20 cellular contexts compared by ENCODE assay signal in the genomic region with DNA sequence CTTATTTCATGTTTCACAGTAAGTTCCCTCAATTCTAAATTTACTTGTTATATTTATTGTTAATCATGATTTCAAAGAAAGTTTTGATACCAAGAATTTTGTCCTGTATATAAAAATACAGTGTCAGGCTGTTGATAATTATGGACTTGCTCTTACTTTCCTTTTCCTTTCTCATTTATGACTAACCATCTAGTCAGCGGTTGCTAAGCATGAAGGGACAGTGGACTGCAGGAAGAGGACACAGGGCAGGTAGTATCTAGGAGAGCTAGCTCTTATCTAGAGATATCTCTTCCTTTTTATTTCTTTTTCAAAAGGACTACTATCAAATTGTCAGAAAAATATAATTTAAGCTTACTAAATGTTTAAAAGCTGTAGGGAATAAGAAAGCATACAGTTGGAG. TPM values are rescaled to one million over a fixed set of nuclear protein-coding genes. Genes with fewer than 3 reads are reported as not detected.
DNase-seq lines count a peak whose midpoint lies in the region; ATAC-seq and TF ChIP-seq lines count a peak whose summit lies in the region.
"Had no signal": no experiment of that assay in that cellular context is flagged by ENCODE, and none has a peak within 500 bp of the region (broad histone marks: within the 10 kb centered on the region; RNA-seq: fewer than 3 reads in every experiment).

No MANE protein-coding gene starts in this region.

- no peaks in the 10 kb centered on the region for H3K4me1 Mint-ChIP-seq in Caco-2 (ENCODE audit: low read depth, unreplicated experiment)
- H3K4me1 Mint-ChIP-seq: activated CD4-positive, alpha-beta T cell treated with anti-CD3 and anti-CD28 coated beads, Interleukin-2, amount 10 ng/mL, durations not matched to agents 7 days and 5 days; activated naive CD8-positive, alpha-beta T cell treated with anti-CD3 and anti-CD28 coated beads for 36 hours had no signal

- no peaks in the 10 kb centered on the region for H3K36me3 ChIP-seq in Caco-2 (ENCODE audit: control insufficient read depth, insufficient read depth, low read length)
- H3K36me3 ChIP-seq: BE2C, ovary, thoracic aorta had no signal

- CTCF ChIA-PET in Caco-2 (lab: Charles Lee) = no interaction called here

- no peak for TF ChIP-seq CTCF in Caco-2 (IDR thresholded peaks at IDR 0.05; ENCODE audit: insufficient read depth in 1 of 2, low read depth in 1 of 2, low read length in 1 of 2, severe bottlenecking in 1 of 2, unreplicated experiment in 1 of 2)

- DNase-seq in M059J (ENCODE audit: low read depth) (peak; percentile 16), left lobe of liver (ENCODE audit: low spot score) (no peak), LoVo (ENCODE audit: low spot score) (no peak), Caco-2 (no peak), T-helper 9 cell (no peak)
- DNase-seq: activated CD4-positive, alpha-beta T cell treated with anti-CD3 and anti-CD28 coated beads, Interleukin-2, amount 10 ng/mL, durations not matched to agents 7 days and 5 days; activated naive CD8-positive, alpha-beta T cell treated with anti-CD3 and anti-CD28 coated beads for 36 hours; BE2C; DMS 273 treated with DMSO at 0.1 percent for 48 hours; effector memory CD8-positive, alpha-beta T cell; NCI-H1092 treated with DMSO at 0.1 percent for 48 hours; NCI-H2227 treated with DMSO at 0.1 percent for 48 hours; ovary; stimulated activated CD4-positive, alpha-beta T cell treated with anti-CD3 and anti-CD28 coated beads, Interleukin-4, amount 100 ng/mL, for 4 hours had no signal

- H3K9me3 ChIP-seq in Caco-2 = no peaks in the 10 kb centered on the region
- H3K9me3 ChIP-seq: BE2C, ovary, thoracic aorta had no signal

- intact Hi-C loops in Caco-2 (cut with micrococcal nuclease; ENCODE audit: unreplicated experiment) = no loop called here

- H3K9me3 Mint-ChIP-seq in Caco-2 (ENCODE audit: unreplicated experiment) = no peaks in the 10 kb centered on the region
- H3K9me3 Mint-ChIP-seq: activated CD4-positive, alpha-beta T cell treated with anti-CD3 and anti-CD28 coated beads, Interleukin-2, amount 10 ng/mL, durations not matched to agents 7 days and 5 days; activated naive CD8-positive, alpha-beta T cell treated with anti-CD3 and anti-CD28 coated beads for 36 hours had no signal

- POLR2A ChIA-PET in Caco-2 (lab: Charles Lee) = no interaction called here

- no TSS peak for BruUV-seq in Caco-2 (replicated peaks; lab: Mats Ljungman, UMichigan)

- H3K4me1 ChIP-seq in Caco-2 = no peaks in the 10 kb centered on the region
- H3K4me1 ChIP-seq: BE2C had no signal

- no peaks in the 10 kb centered on the region for H3K36me3 Mint-ChIP-seq in Caco-2 (ENCODE audit: insufficient read depth, unreplicated experiment)
- H3K36me3 Mint-ChIP-seq: activated naive CD8-positive, alpha-beta T cell treated with anti-CD3 and anti-CD28 coated beads for 36 hours had no signal

- no peak overlapping the region for H3K4me3 Mint-ChIP-seq in Caco-2 (ENCODE audit: unreplicated experiment)
- H3K4me3 Mint-ChIP-seq: activated CD4-positive, alpha-beta T cell treated with anti-CD3 and anti-CD28 coated beads, Interleukin-2, amount 10 ng/mL, durations not matched to agents 7 days and 5 days; activated naive CD8-positive, alpha-beta T cell treated with anti-CD3 and anti-CD28 coated beads for 36 hours; effector memory CD8-positive, alpha-beta T cell had no signal

- peaks cover 7% of the 10 kb centered on the region for H3K27me3 Mint-ChIP-seq in Caco-2 (ENCODE audit: insufficient read depth, unreplicated experiment)
- H3K27me3 Mint-ChIP-seq: activated CD4-positive, alpha-beta T cell treated with anti-CD3 and anti-CD28 coated beads, Interleukin-2, amount 10 ng/mL, durations not matched to agents 7 days and 5 days; activated naive CD8-positive, alpha-beta T cell treated with anti-CD3 and anti-CD28 coated beads for 36 hours; effector memory CD8-positive, alpha-beta T cell had no signal

- H3K4me3 ChIP-seq in Caco-2 (ENCODE audit: low read depth, low read length) = no peak overlapping the region
- H3K4me3 ChIP-seq: ovary, thoracic aorta had no signal

- H3K27ac Mint-ChIP-seq in Caco-2 (ENCODE audit: unreplicated experiment) = no peak overlapping the region
- H3K27ac Mint-ChIP-seq: activated CD4-positive, alpha-beta T cell treated with anti-CD3 and anti-CD28 coated beads, Interleukin-2, amount 10 ng/mL, durations not matched to agents 7 days and 5 days; activated naive CD8-positive, alpha-beta T cell treated with anti-CD3 and anti-CD28 coated beads for 36 hours; effector memory CD8-positive, alpha-beta T cell had no signal

- no peaks in the 10 kb centered on the region for H3K27me3 ChIP-seq in Caco-2 (replicated peaks; ENCODE audit: control insufficient read depth, insufficient read depth, low read length)
- H3K27me3 ChIP-seq: BE2C, ovary had no signal

- ATAC-seq in GM18870 (IDR thresholded peaks at IDR 0.05; ENCODE audit: unreplicated experiment) = peak; percentile 52
- ATAC-seq in HG02623 (IDR thresholded peaks at IDR 0.05; ENCODE audit: unreplicated experiment) = peak; percentile 39
- peak; percentile 86 for ATAC-seq in left lobe of liver
- ATAC-seq: effector memory CD8-positive, alpha-beta T cell had no signal

RNA-seq across cellular contexts. Expression of gene OPRPN, which starts 1.6 kb away (rescaled TPM):
- not detected in 2 replicates for total RNA-seq in M059J (2014; rRNA removed; shearing (Covaris generic))
- total RNA-seq in left lobe of liver (0.40 TPM), Caco-2 (2022) (not detected in 2 replicates)
- total RNA-seq: activated CD4-positive, alpha-beta T cell treated with anti-CD3 and anti-CD28 coated beads, Interleukin-2, amount 10 ng/mL, durations not matched to agents 7 days and 5 days; activated naive CD8-positive, alpha-beta T cell treated with anti-CD3 and anti-CD28 coated beads for 36 hours; liver; ovary; SK-MEL-5; skeletal muscle tissue; thoracic aorta had no signal

RNA-seq across cellular contexts. Expression of gene SMR3B, which starts 16.4 kb away (rescaled TPM):
- total RNA-seq in M059J (2014; rRNA removed; shearing (Covaris generic)) = not detected in 2 replicates
- total RNA-seq in left lobe of liver = not detected
- not detected in 2 replicates for total RNA-seq in Caco-2 (2022)
- total RNA-seq: activated CD4-positive, alpha-beta T cell treated with anti-CD3 and anti-CD28 coated beads, Interleukin-2, amount 10 ng/mL, durations not matched to agents 7 days and 5 days; activated naive CD8-positive, alpha-beta T cell treated with anti-CD3 and anti-CD28 coated beads for 36 hours; liver; SK-MEL-5; skeletal muscle tissue; thoracic aorta had no signal

RNA-seq across cellular contexts. Expression of gene SMR3A, which starts 38.8 kb away (rescaled TPM):
- total RNA-seq in M059J (2014; rRNA removed; shearing (Covaris generic)) = not detected in 2 replicates
- total RNA-seq in left lobe of liver (not detected), Caco-2 (2022) (not detected in 2 replicates)
- total RNA-seq: activated CD4-positive, alpha-beta T cell treated with anti-CD3 and anti-CD28 coated beads, Interleukin-2, amount 10 ng/mL, durations not matched to agents 7 days and 5 days; activated naive CD8-positive, alpha-beta T cell treated with anti-CD3 and anti-CD28 coated beads for 36 hours; liver; ovary; SK-MEL-5; skeletal muscle tissue; thoracic aorta had no signal
